2 cellular contexts compared by ENCODE assay signal in the genomic region with DNA sequence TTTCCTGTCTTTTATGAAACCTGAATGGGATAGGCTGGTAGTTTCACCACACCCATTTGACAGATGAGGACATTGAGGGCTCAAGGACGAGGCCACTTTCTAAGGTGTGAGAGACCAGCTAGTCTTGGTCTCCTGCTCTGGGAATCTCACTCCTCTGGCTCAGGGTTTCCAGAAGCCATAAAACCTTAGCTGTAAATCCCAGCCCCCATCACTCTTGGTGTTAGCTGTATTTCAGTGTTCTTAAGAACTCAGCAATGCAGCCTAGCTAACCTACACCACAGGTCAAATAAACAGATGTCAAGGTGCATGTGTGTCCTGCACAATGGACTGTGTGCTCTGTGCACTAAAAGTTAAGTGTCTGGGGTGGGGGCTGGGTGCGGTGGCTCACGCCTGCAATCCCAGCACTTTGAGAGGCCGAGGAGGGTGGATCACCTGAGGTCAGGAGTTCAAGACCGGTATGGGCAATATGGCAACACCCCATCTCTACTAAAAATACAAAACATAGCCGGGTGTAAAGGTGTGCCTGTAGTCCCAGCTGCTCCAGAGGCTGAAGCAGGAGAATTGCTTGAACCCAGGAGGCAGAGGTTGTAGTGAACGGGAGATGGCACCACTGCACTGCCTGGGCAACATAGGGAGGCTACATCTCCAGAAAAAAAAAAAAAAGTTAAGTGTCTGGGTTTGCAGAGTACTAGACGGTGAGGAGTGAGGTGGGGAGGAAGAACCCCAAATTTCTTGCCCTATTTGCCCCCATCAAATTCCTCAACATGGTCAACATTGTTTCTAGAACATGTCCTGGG.
A peak's percentile ranks its signal among the peaks of the same experiment; 100 is the strongest.
TF ChIP-seq lines count a peak whose summit lies in the region.

No MANE protein-coding gene starts in this region.

TF ChIP-seq in A549, 52 proteins besides CTCF, POLR2A, EP300 and RAD21:
- no peak for TF ChIP-seq JUNB (IDR thresholded peaks at IDR 0.05)
- TF ChIP-seq, protein P1, sequence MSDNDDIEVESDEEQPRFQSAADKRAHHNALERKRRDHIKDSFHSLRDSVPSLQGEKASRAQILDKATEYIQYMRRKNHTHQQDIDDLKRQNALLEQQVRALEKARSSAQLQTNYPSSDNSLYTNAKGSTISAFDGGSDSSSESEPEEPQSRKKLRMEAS (IDR thresholded peaks at IDR 0.05) = 0 out of 2 replicates have a peak, but pooled peaks have one; percentile 12
- peak; percentile 78 for TF ChIP-seq SMC3 (IDR thresholded peaks at IDR 0.05)
- TF ChIP-seq TP53 (CRISPR knock-in tag; IDR thresholded peaks at IDR 0.05) = no peak
TF ChIP-seq in A549: peak in this region for 2.

TF ChIP-seq in HCT116, 20 proteins besides CTCF, POLR2A, EP300 and RAD21:
- TF ChIP-seq, protein P2, sequence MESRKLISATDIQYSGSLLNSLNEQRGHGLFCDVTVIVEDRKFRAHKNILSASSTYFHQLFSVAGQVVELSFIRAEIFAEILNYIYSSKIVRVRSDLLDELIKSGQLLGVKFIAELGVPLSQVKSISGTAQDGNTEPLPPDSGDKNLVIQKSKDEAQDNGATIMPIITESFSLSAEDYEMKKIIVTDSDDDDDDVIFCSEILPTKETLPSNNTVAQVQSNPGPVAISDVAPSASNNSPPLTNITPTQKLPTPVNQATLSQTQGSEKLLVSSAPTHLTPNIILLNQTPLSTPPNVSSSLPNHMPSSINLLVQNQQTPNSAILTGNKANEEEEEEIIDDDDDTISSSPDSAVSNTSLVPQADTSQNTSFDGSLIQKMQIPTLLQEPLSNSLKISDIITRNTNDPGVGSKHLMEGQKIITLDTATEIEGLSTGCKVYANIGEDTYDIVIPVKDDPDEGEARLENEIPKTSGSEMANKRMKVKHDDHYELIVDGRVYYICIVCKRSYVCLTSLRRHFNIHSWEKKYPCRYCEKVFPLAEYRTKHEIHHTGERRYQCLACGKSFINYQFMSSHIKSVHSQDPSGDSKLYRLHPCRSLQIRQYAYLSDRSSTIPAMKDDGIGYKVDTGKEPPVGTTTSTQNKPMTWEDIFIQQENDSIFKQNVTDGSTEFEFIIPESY (IDR thresholded peaks at IDR 0.05; ENCODE audit: extremely low read depth, insufficient replicate concordance, low read length) = no peak
- TF ChIP-seq SIN3A (IDR thresholded peaks at IDR 0.05; ENCODE audit: low read depth) (no peak), ZFX (IDR thresholded peaks at IDR 0.05) (no peak), EZH2phosphoT487 (IDR thresholded peaks at IDR 0.05; ENCODE audit: borderline replicate concordance) (no peak), ELF1 (IDR thresholded peaks at IDR 0.05; ENCODE audit: borderline replicate concordance, low read depth) (no peak), POLR2AphosphoS5 (IDR thresholded peaks at IDR 0.05; ENCODE audit: low read depth, low read length) (no peak), CEBPB (IDR thresholded peaks at IDR 0.05; ENCODE audit: low read depth) (no peak), EGR1 (IDR thresholded peaks at IDR 0.05; ENCODE audit: low read depth) (no peak), ZNF274 (IDR thresholded peaks at IDR 0.05; ENCODE audit: low read depth, low read length) (no peak), CBX3 (IDR thresholded peaks at IDR 0.05; ENCODE audit: low read depth) (no peak), JUND (IDR thresholded peaks at IDR 0.05) (no peak), SP1 (IDR thresholded peaks at IDR 0.05; ENCODE audit: low read depth) (no peak), FOSL1 (IDR thresholded peaks at IDR 0.05; ENCODE audit: low read depth) (no peak)
- TF ChIP-seq, protein P3, sequence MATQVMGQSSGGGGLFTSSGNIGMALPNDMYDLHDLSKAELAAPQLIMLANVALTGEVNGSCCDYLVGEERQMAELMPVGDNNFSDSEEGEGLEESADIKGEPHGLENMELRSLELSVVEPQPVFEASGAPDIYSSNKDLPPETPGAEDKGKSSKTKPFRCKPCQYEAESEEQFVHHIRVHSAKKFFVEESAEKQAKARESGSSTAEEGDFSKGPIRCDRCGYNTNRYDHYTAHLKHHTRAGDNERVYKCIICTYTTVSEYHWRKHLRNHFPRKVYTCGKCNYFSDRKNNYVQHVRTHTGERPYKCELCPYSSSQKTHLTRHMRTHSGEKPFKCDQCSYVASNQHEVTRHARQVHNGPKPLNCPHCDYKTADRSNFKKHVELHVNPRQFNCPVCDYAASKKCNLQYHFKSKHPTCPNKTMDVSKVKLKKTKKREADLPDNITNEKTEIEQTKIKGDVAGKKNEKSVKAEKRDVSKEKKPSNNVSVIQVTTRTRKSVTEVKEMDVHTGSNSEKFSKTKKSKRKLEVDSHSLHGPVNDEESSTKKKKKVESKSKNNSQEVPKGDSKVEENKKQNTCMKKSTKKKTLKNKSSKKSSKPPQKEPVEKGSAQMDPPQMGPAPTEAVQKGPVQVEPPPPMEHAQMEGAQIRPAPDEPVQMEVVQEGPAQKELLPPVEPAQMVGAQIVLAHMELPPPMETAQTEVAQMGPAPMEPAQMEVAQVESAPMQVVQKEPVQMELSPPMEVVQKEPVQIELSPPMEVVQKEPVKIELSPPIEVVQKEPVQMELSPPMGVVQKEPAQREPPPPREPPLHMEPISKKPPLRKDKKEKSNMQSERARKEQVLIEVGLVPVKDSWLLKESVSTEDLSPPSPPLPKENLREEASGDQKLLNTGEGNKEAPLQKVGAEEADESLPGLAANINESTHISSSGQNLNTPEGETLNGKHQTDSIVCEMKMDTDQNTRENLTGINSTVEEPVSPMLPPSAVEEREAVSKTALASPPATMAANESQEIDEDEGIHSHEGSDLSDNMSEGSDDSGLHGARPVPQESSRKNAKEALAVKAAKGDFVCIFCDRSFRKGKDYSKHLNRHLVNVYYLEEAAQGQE (IDR thresholded peaks at IDR 0.05; ENCODE audit: low read depth) = no peak
- TF ChIP-seq, protein P1 (IDR thresholded peaks at IDR 0.05) = no peak
